ENCODE assay signal across 8 cellular contexts in genomic region chr11:60193687-60194433, GRCh38.
DNase-seq lines count a peak whose midpoint lies in the region; ATAC-seq lines count a peak whose summit lies in the region.

No MANE protein-coding gene starts in this region.

- DNase-seq in activated T-cell treated with anti-CD3 and anti-CD28 coated beads for 1 hour (ENCODE audit: low read depth) (peak; percentile 45), NCI-H2107 (lab: John Stamatoyannopoulos, UW) (peak; percentile 3), ecto neural progenitor cell (ENCODE audit: low spot score) (peak; percentile 67), midbrain (lab: John Stamatoyannopoulos, UW) (peak; percentile 42)
- DNase-seq in activated T-cell treated with anti-CD3 and anti-CD28 coated beads, Interleukin-2, amount 50 U/mL, for 1 hour: no peak
- peak; percentile 20 to 63 for DNase-seq in activated CD4-positive, alpha-beta T cell treated with anti-CD3 and anti-CD28 coated beads for 4 hours
- DNase-seq in stimulated activated naive CD8-positive, alpha-beta T cell treated with anti-CD3 and anti-CD28 coated beads, Interleukin-15, Interleukin-2, amounts not matched to agents 100 U/mL and 50 U/mL, for 24 hours: peak; percentile 80

- ATAC-seq in HG02852 (IDR thresholded peaks at IDR 0.05; ENCODE audit: unreplicated experiment): peak; percentile 94
- peak; percentile 99 for ATAC-seq in stimulated activated naive CD8-positive, alpha-beta T cell treated with anti-CD3 and anti-CD28 coated beads, Interleukin-15, Interleukin-2, amounts not matched to agents 100 U/mL and 50 U/mL, for 24 hours
